Comparison of ENCODE assay signal across 22 cellular contexts in the genomic region with DNA sequence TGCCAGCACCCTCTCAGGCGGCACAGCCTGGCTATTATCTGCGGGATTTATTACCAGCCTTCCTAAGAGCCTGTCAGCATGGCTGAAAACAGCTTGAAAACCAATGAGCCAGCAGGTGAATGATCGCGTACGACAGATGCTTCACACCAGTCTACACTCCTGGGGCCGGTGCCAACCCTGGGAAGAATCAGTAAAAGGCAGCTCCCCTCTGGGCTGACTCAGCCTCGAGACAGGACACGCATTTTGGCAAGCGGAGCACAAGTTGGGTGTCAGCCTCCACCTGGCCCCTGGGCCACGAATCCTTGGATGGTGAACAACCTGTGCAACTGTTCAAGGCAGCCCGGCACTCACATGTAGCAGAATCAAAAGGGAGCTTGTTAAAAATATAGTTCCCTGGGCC. TPM values are rescaled to one million over a fixed set of nuclear protein-coding genes. Genes with fewer than 3 reads are reported as not detected.
DNase-seq lines count a peak whose midpoint lies in the region; ATAC-seq, FAIRE-seq and TF ChIP-seq lines count a peak whose summit lies in the region.
"Had no signal": no experiment of that assay in that cellular context is flagged by ENCODE, and none has a peak within 500 bp of the region (broad histone marks: within the 10 kb centered on the region; RNA-seq: fewer than 3 reads in every experiment).

No MANE protein-coding gene starts in this region.

- peak; percentile 13 for FAIRE-seq in bronchial epithelial cell (lab: Jason Lieb, UNC)
- FAIRE-seq: GM12891, GM19239 had no signal

- H3K4me3 Mint-ChIP-seq in stimulated activated memory B cell treated with anti-CD40 and anti-IgM and Interleukin-4, amounts not matched to agents 10 μg/mL and 1 μg/mL and 100 μg/mL, for 72 hours = no peak overlapping the region
- H3K4me3 Mint-ChIP-seq: activated naive CD8-positive, alpha-beta T cell treated with anti-CD3 and anti-CD28 coated beads, Interleukin-2, amount 50 U/mL, for 24 hours; GM23338; nephron; type B pancreatic cell had no signal

- in situ Hi-C loops in gastrocnemius medialis (cut with MboI; ENCODE audit: low sequenced_read_pairs in 4 of 4) = no loop called here

- TF ChIP-seq POLR2A in gastrocnemius medialis (IDR thresholded peaks at IDR 0.05) = no peak

- intact Hi-C loops in gastrocnemius medialis (cut with DNase I; ENCODE audit: low total_unique reads) = no loop called here

- H3K9me3 Mint-ChIP-seq in stimulated activated memory B cell treated with anti-CD40 and anti-IgM and Interleukin-4, amounts not matched to agents 10 μg/mL and 1 μg/mL and 100 μg/mL, for 72 hours = no peaks in the 10 kb centered on the region
- H3K9me3 Mint-ChIP-seq: activated naive CD8-positive, alpha-beta T cell treated with anti-CD3 and anti-CD28 coated beads, Interleukin-2, amount 50 U/mL, for 24 hours; GM23338; IgD-negative memory B cell; nephron; type B pancreatic cell had no signal

- H3K27me3 ChIP-seq in bronchial epithelial cell (ENCODE audit: control insufficient read depth, insufficient read depth, low read length) (no peaks in the 10 kb centered on the region), gastrocnemius medialis (no peaks in the 10 kb centered on the region)
- H3K27me3 ChIP-seq: gastroesophageal sphincter, SJSA1, spleen had no signal

- no peaks in the 10 kb centered on the region for H3K9me3 ChIP-seq in gastrocnemius medialis
- H3K9me3 ChIP-seq: gastroesophageal sphincter, SJSA1, spleen had no signal

- TF ChIP-seq CTCF in bronchial epithelial cell (IDR thresholded peaks at IDR 0.05; ENCODE audit: insufficient read depth, low read length, severe bottlenecking) (no peak), gastrocnemius medialis (IDR thresholded peaks at IDR 0.05 in 4 of 5, conservative IDR thresholded peaks at IDR 0.05 in 1 of 5) (no peak)

- H3K27ac ChIP-seq in gastrocnemius medialis = peak overlapping the region; percentile 57 to 73 (median 62)
- H3K27ac ChIP-seq: gastroesophageal sphincter, SJSA1, spleen, VCaP had no signal

- peak; percentile 75 to 85 for ATAC-seq in gastrocnemius medialis
- ATAC-seq in stimulated activated memory B cell treated with anti-CD40 and anti-IgM and Interleukin-4, amounts not matched to agents 10 μg/mL and 1 μg/mL and 100 μg/mL, for 72 hours = no peak
- ATAC-seq: activated naive CD8-positive, alpha-beta T cell treated with anti-CD3 and anti-CD28 coated beads, Interleukin-2, amount 50 U/mL, for 24 hours; gastroesophageal sphincter; GM23338; left colon had no signal

- H3K36me3 ChIP-seq in bronchial epithelial cell (ENCODE audit: control insufficient read depth, insufficient read depth, low read length) (no peaks in the 10 kb centered on the region), gastrocnemius medialis (peaks cover 0 to 7% of the 10 kb centered on the region in 2 donors)
- H3K36me3 ChIP-seq: SJSA1 had no signal

- no peaks in the 10 kb centered on the region for H3K4me1 Mint-ChIP-seq in stimulated activated memory B cell treated with anti-CD40 and anti-IgM and Interleukin-4, amounts not matched to agents 10 μg/mL and 1 μg/mL and 100 μg/mL, for 72 hours
- H3K4me1 Mint-ChIP-seq: activated naive CD8-positive, alpha-beta T cell treated with anti-CD3 and anti-CD28 coated beads, Interleukin-2, amount 50 U/mL, for 24 hours; GM23338; nephron had no signal

- DNase-seq in NCI-H2029 (lab: John Stamatoyannopoulos, UW) = peak; percentile 32
- DNase-seq in NCI-H2029 treated with DMSO at 0.1 percent for 48 hours (lab: John Stamatoyannopoulos, UW) = no peak
- peak; percentile 99 for DNase-seq in NCI-H2171 treated with DMSO at 0.1 percent for 48 hours (lab: John Stamatoyannopoulos, UW)
- DNase-seq in bronchial epithelial cell (ENCODE audit: low read depth) = peak; percentile 83
- peak; percentile 57 to 87 for DNase-seq in gastrocnemius medialis
- DNase-seq in UCSD-AML1 (lab: John Stamatoyannopoulos, UW; ENCODE audit: unreplicated experiment) = no peak
- DNase-seq in SKM-1 treated with dmso at 0.1 percent for 144 hours (lab: John Stamatoyannopoulos, UW; ENCODE audit: unreplicated experiment) = no peak
- DNase-seq: activated naive CD8-positive, alpha-beta T cell treated with anti-CD3 and anti-CD28 coated beads, Interleukin-2, amount 50 U/mL, for 24 hours; left colon; NCI-H510A treated with DMSO at 0.1 percent for 48 hours; spleen had no signal

- H3K4me1 ChIP-seq in gastrocnemius medialis = peaks cover 6% of the 10 kb centered on the region in 2 donors
- H3K4me1 ChIP-seq: gastroesophageal sphincter, SJSA1, spleen had no signal

- no peak overlapping the region for H3K27ac Mint-ChIP-seq in stimulated activated memory B cell treated with anti-CD40 and anti-IgM and Interleukin-4, amounts not matched to agents 10 μg/mL and 1 μg/mL and 100 μg/mL, for 72 hours
- H3K27ac Mint-ChIP-seq: activated naive CD8-positive, alpha-beta T cell treated with anti-CD3 and anti-CD28 coated beads, Interleukin-2, amount 50 U/mL, for 24 hours; GM23338; nephron; type B pancreatic cell had no signal

- peaks cover 7% of the 10 kb centered on the region for H3K36me3 Mint-ChIP-seq in stimulated activated memory B cell treated with anti-CD40 and anti-IgM and Interleukin-4, amounts not matched to agents 10 μg/mL and 1 μg/mL and 100 μg/mL, for 72 hours
- H3K36me3 Mint-ChIP-seq: type B pancreatic cell had no signal

- H3K4me3 ChIP-seq in bronchial epithelial cell (ENCODE audit: low read depth, low read length) (no peak overlapping the region), gastrocnemius medialis (no peak overlapping the region)
- H3K4me3 ChIP-seq: gastroesophageal sphincter, GM23338, SJSA1, spleen had no signal

- no peaks in the 10 kb centered on the region for H3K27me3 Mint-ChIP-seq in stimulated activated memory B cell treated with anti-CD40 and anti-IgM and Interleukin-4, amounts not matched to agents 10 μg/mL and 1 μg/mL and 100 μg/mL, for 72 hours
- H3K27me3 Mint-ChIP-seq: activated naive CD8-positive, alpha-beta T cell treated with anti-CD3 and anti-CD28 coated beads, Interleukin-2, amount 50 U/mL, for 24 hours; IgD-negative memory B cell; type B pancreatic cell had no signal

RNA-seq across cellular contexts. Expression of a gene that starts 15.7 kb away (rescaled TPM):
- total RNA-seq in bronchial epithelial cell (2.8 and 9.0 TPM in 2 replicates), gastrocnemius medialis (10 to 100 TPM in 2 of 4 donors, 1 to 10 TPM in 2; 3.8 to 15.3 (median 9.4) TPM)

RNA-seq across cellular contexts. Expression of a gene that starts 22.7 kb away (rescaled TPM):
- total RNA-seq in bronchial epithelial cell = 0.79 and 1.4 TPM in 2 replicates
- total RNA-seq in gastrocnemius medialis = 10 to 100 TPM; 28.8 to 42.3 (median 40.7) TPM

RNA-seq across cellular contexts. Expression of a gene that starts 23.2 kb away (rescaled TPM):
- total RNA-seq in bronchial epithelial cell = not detected in 2 replicates
- not detected for total RNA-seq in gastrocnemius medialis
- total RNA-seq: A673, gastroesophageal sphincter, GM23338, left colon, SJSA1, spleen had no signal

RNA-seq across cellular contexts. Expression of a gene that starts 50.3 kb away (rescaled TPM):
- total RNA-seq in bronchial epithelial cell (27.9 and 30.6 TPM in 2 replicates), gastrocnemius medialis (10 to 100 TPM; 44.9 to 64.7 (median 54.0) TPM)

RNA-seq across cellular contexts. Expression of a gene that starts 52.5 kb away (rescaled TPM):
- under 0.01 TPM in 1 of 2 replicates, not detected in the other for total RNA-seq in bronchial epithelial cell
- under 1 TPM in 3 of 4 donors, not detected in 1; 0.07 to 0.27 (median 0.09) TPM for total RNA-seq in gastrocnemius medialis

Comparison
In these comparisons a context has a peak if more than half of its experiments do, and no peak if none do; other contexts are left out.
1. DNase-seq: peak in NCI-H2029 (single experiment), NCI-H2171 treated with DMSO at 0.1 percent for 48 hours (single experiment), bronchial epithelial cell (single experiment) and gastrocnemius medialis (2 of 2); none in NCI-H2029 treated with DMSO at 0.1 percent for 48 hours (single experiment), UCSD-AML1 (single experiment) and SKM-1 treated with dmso at 0.1 percent for 144 hours (single experiment).
2. RNA of a gene that starts 22.7 kb away (total RNA-seq): 28.8 to 42.3 TPM in gastrocnemius medialis; 0.79 to 1.4 TPM in bronchial epithelial cell; every median in the first group is over 10 times any median in the second.